27 cellular contexts compared by ENCODE assay signal in the genomic region with DNA sequence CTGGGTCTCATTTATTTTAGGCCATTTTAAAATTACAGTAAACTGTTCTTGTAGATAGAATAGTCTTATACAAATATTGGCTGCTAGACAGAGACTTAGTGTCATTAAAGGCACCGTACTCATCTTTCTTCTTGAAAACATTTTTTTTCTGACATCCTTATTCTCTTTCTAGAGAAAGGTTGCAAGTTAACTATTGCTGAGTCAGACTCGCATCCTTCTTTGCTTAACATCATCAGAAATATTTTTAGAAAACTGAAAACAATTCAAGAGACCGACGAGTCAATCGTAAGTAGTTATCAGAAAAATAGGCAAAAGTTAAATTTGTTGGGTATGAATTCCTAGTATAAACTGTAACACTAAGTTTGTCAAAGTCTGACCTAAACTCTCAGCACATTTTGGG.
"Had no signal": no experiment of that assay in that cellular context is flagged by ENCODE, and none has a peak within 500 bp of the region (broad histone marks: within the 10 kb centered on the region; RNA-seq: fewer than 3 reads in every experiment).

No MANE protein-coding gene starts in this region.

- ATAC-seq: activated CD4-positive, CD25-positive, alpha-beta regulatory T cell treated with anti-CD3 and anti-CD28 coated beads, Interleukin-2, amount 50 U/mL, for 24 hours; left cardiac atrium; left ventricle myocardium superior had no signal

- H3K9ac ChIP-seq: parathyroid adenoma had no signal

- DNase-seq: activated CD4-positive, alpha-beta T cell treated with anti-CD3 and anti-CD28 coated beads for 48 hours; activated CD4-positive, alpha-beta T cell treated with anti-CD3 and anti-CD28 coated beads, Interleukin-2, amount 50 U/mL, for 48 hours; activated CD8-positive, alpha-beta memory T cell treated with anti-CD3 and anti-CD28 coated beads, Interleukin-2, amount 50 U/mL, for 4 hours; activated gamma-delta T cell treated with Interleukin-2 at 50 U/mL for 16 hours; activated naive CD4-positive, alpha-beta T cell treated with anti-CD3 and anti-CD28 coated beads, Interleukin-2, amount 50 U/mL, for 16 hours; activated T-cell treated with anti-CD3 and anti-CD28 coated beads, Interleukin-2, amount 50 U/mL, for 1 hour; central memory CD4-positive, alpha-beta T cell; foreskin melanocyte; glutamatergic neuron; left cardiac atrium; left ventricle myocardium superior; naive B cell; nephron progenitor cell; spleen; stimulated activated naive CD4-positive, alpha-beta T cell; T-helper 9 cell; tibial artery; WERI-Rb-1 had no signal

- H3K9me3 Mint-ChIP-seq: nephron progenitor cell; T-helper 1 cell treated with Interleukin-12 subunit alpha and Interleukin-12 subunit beta and Interleukin-4 antibody, amounts not matched to agents 30 μg/mL and 1 μg/mL, for 36 hours had no signal

- H3K4me3 Mint-ChIP-seq: naive B cell; nephron progenitor cell; T-helper 1 cell treated with Interleukin-12 subunit alpha and Interleukin-12 subunit beta and Interleukin-4 antibody, amounts not matched to agents 30 μg/mL and 1 μg/mL, for 36 hours had no signal

- H3K9me3 ChIP-seq: breast epithelium, right atrium auricular region, spleen, suprapubic skin, tibial artery had no signal

- H3K27ac ChIP-seq: breast epithelium, parathyroid adenoma, right atrium auricular region, spleen, suprapubic skin, tibial artery, WERI-Rb-1 had no signal

- FAIRE-seq: endothelial cell of umbilical vein, keratinocyte, TTC549 had no signal

- H2AFZ ChIP-seq: parathyroid adenoma had no signal

- H3K36me3 ChIP-seq: breast epithelium, right atrium auricular region, spleen, suprapubic skin, tibial artery, WERI-Rb-1 had no signal

- H3K4me3 ChIP-seq: breast epithelium, right atrium auricular region, spleen, suprapubic skin, tibial artery had no signal

- H3K79me2 ChIP-seq: parathyroid adenoma had no signal

- H3K27me3 ChIP-seq: breast epithelium, right atrium auricular region, spleen, suprapubic skin, tibial artery had no signal

- H3K36me3 Mint-ChIP-seq: naive B cell had no signal

- H3K4me1 ChIP-seq: breast epithelium, parathyroid adenoma, right atrium auricular region, spleen, suprapubic skin had no signal

- H3K4me1 Mint-ChIP-seq: naive B cell had no signal

- H3K27ac Mint-ChIP-seq: naive B cell; T-helper 1 cell treated with Interleukin-12 subunit alpha and Interleukin-12 subunit beta and Interleukin-4 antibody, amounts not matched to agents 30 μg/mL and 1 μg/mL, for 36 hours had no signal
